9 cellular contexts compared by ENCODE assay signal in the genomic region with DNA sequence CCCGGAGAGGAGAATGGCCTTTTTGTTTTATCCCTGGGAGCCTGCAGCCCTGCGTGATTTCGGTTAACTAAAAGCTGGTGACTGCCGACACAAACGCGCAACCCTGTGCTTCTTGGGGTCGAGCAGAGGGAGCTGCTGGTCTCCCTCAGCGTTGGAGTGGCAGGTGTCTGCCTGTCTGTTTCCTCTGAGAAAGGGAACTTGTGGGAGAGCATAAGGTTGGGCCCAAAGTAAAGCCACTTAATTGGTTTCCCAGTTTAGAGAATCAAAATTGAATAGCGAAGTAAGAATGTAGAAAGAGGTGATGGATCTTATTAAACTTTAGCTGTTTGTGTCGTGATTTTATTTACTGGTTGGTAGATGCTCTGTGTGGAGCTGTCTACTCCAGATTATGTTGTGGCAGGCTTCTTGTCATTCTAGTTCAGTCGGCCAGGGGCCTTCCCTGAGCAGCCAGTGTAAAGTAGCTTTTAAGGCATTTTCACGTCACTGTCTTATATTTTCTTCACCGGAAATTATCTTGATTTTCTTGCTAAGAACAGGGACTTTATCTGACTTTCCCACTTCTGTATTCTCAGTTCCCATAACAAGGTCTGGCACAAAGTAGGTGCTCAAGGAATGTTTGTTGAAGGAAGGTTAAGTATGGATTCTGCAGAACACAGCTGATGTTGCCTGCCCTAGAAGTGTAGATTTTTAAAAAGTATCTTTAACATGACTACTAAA. TPM values are rescaled to one million over a fixed set of nuclear protein-coding genes. Genes with fewer than 3 reads are reported as not detected.
A peak's percentile ranks its signal among the peaks of the same experiment; 100 is the strongest.
DNase-seq lines count a peak whose midpoint lies in the region; ATAC-seq and TF ChIP-seq lines count a peak whose summit lies in the region.
"Had no signal": no experiment of that assay in that cellular context is flagged by ENCODE, and none has a peak within 500 bp of the region (broad histone marks: within the 10 kb centered on the region; RNA-seq: fewer than 3 reads in every experiment).

No MANE protein-coding gene starts in this region.

- peak overlapping the region; percentile 82 for H4K91ac ChIP-seq in trophoblast cell (ENCODE audit: low read depth, low read length)

- H3K27me3 Mint-ChIP-seq in T-cell = no peaks in the 10 kb centered on the region

- peaks cover 8% of the 10 kb centered on the region for H3K79me1 ChIP-seq in trophoblast cell (ENCODE audit: low read length)

- peak overlapping the region; percentile 21 for H3K18ac ChIP-seq in trophoblast cell (ENCODE audit: low read length)

- peak overlapping the region; percentile 90 to 93 (median 91) for H3K4me3 Mint-ChIP-seq in T-cell

- no peaks in the 10 kb centered on the region for H3K9me3 ChIP-seq in trophoblast cell (ENCODE audit: insufficient read depth, low read depth, low read length)

- H4K8ac ChIP-seq in trophoblast cell (ENCODE audit: low read depth, low read length) = peak overlapping the region; percentile 98

- peak overlapping the region; percentile 52 for H2AK5ac ChIP-seq in trophoblast cell (ENCODE audit: low read length)

- H3K4me2 ChIP-seq in trophoblast cell (ENCODE audit: low read length) = peak overlapping the region; percentile 97

- peaks cover 13 to 24% of the 10 kb centered on the region in 2 experiments for H3K36me3 ChIP-seq in trophoblast cell (ENCODE audit: control insufficient read depth in 1 of 2, insufficient read depth in 2 of 2, low read length in 2 of 2)

- H3K27ac Mint-ChIP-seq in T-cell = peak overlapping the region; percentile 92 to 97

- peak overlapping the region; percentile 97 for H3K4ac ChIP-seq in trophoblast cell (ENCODE audit: low read depth, low read length)

- H3K4me1 Mint-ChIP-seq in T-cell = peaks cover 21 to 44% (median 37%) of the 10 kb centered on the region in 3 donors

- peaks cover 5% of the 10 kb centered on the region for H3K79me2 ChIP-seq in trophoblast cell (ENCODE audit: control insufficient read depth, insufficient read depth, low read length, poor library complexity)

- peaks cover 0 to 7% of the 10 kb centered on the region in 2 experiments for H3K4me1 ChIP-seq in trophoblast cell (ENCODE audit: control insufficient read depth in 1 of 2, insufficient read depth in 2 of 2, low read length in 2 of 2)

- peak overlapping the region; percentile 77 for H3K4me3 ChIP-seq in fibroblast of mammary gland (ENCODE audit: control insufficient read depth, low read depth, low read length)
- H3K4me3 ChIP-seq in trophoblast cell (ENCODE audit: low read depth, low read length) = peak overlapping the region; percentile 99

- H3K14ac ChIP-seq in trophoblast cell (ENCODE audit: low read length) = peak overlapping the region; percentile 92

- H3K27me3 ChIP-seq in trophoblast cell (ENCODE audit: insufficient read depth, low read length) = no peaks in the 10 kb centered on the region

- H2AFZ ChIP-seq in trophoblast cell (ENCODE audit: insufficient read depth, low read length, poor library complexity) = peak overlapping the region; percentile 95

- H3K27ac ChIP-seq in trophoblast cell (ENCODE audit: low read depth, low read length) = no peak overlapping the region

- CTCF ChIA-PET in T-cell (lab: Charles Lee) = interaction anchor here (0.6 to 2.0 kb wide), 9 partner anchors 171 to 1699 kb away, joined by 3 to 17 read pairs (median 5); partner anchors contain the start of genes ADAT2 (in 1 of the 2) and PEX3 (in 1 of the 2)

- ATAC-seq in HG02885 (IDR thresholded peaks at IDR 0.05; ENCODE audit: poor library complexity, unreplicated experiment) (peak; percentile 8), T-cell (replicated peaks in 1 of 4) (peak in 2 of 4 experiments; percentile 1 to 19)

- DNase-seq in SIG-M5 treated with dmso at 0.1 percent for 504 hours (lab: John Stamatoyannopoulos, UW; ENCODE audit: unreplicated experiment) (peak; percentile 18), SIG-M5 (lab: John Stamatoyannopoulos, UW) (no peak), T-cell (peak in 8 of 34 experiments; percentile 1 to 28 (median 5)), fibroblast of mammary gland (ENCODE audit: low read depth) (peak; percentile 23), trophoblast cell (no peak), hypothalamus (lab: John Stamatoyannopoulos, UW) (no peak), foreskin melanocyte (no peak)

- H3K36me3 Mint-ChIP-seq in T-cell = peaks cover 30% of the 10 kb centered on the region

- POLR2A ChIA-PET in T-cell (lab: Charles Lee) = interaction anchor here in 1 of 2 donors (0.6 to 1.5 kb wide), 2 partner anchors 8 to 394 kb away, joined by 3 to 4 read pairs; partner anchors contain the start of genes ADAT2 and PEX3

- peak overlapping the region; percentile 67 for H2BK120ac ChIP-seq in trophoblast cell (ENCODE audit: insufficient read depth, low read length, poor library complexity)

- no CpG with 5 or more reads among the region's 13 CpGs for WGBS in trophoblast cell (ENCODE audit: extremely low coverage, insufficient coverage, insufficient read length)

- H4K12ac ChIP-seq in trophoblast cell (ENCODE audit: low read depth, low read length) = peak overlapping the region; percentile 83

- no peak overlapping the region for H3K23ac ChIP-seq in trophoblast cell (ENCODE audit: low read length)

- TF ChIP-seq CTCF in fibroblast of mammary gland (conservative IDR thresholded peaks at IDR 0.05; ENCODE audit: control insufficient read depth, insufficient read depth, low read depth, low read length) = no peak

- no peak overlapping the region for H2BK5ac ChIP-seq in trophoblast cell (ENCODE audit: low read depth, low read length, poor library complexity)

- peak overlapping the region; percentile 99 for H3K9ac ChIP-seq in trophoblast cell (ENCODE audit: low read length)

- H2BK12ac ChIP-seq in trophoblast cell (ENCODE audit: low read length) = no peak overlapping the region

- H3K9me3 Mint-ChIP-seq in T-cell = no peaks in the 10 kb centered on the region

RNA-seq across cellular contexts. Expression of gene LTV1, which starts 0.7 kb away (rescaled TPM):
- total RNA-seq in T-cell = 10 to 100 TPM; 16.6 to 22.1 (median 20.3) TPM
- 25.8 and 26.1 TPM in 2 replicates for polyA plus RNA-seq in trophoblast cell (2013)

RNA-seq across cellular contexts. Expression of gene ZC2HC1B, which starts 20.4 kb away (rescaled TPM):
- not detected for total RNA-seq in T-cell
- polyA plus RNA-seq in trophoblast cell (2013) = not detected in 2 replicates
- total RNA-seq: pulmonary artery endothelial cell had no signal

Comparison
In these comparisons a context has a peak if more than half of its experiments do, and no peak if none do; other contexts are left out.
1. DNase-seq: peak in SIG-M5 treated with dmso at 0.1 percent for 504 hours (single experiment) and fibroblast of mammary gland (single experiment); none in SIG-M5 (single experiment), trophoblast cell (0 of 2), hypothalamus (0 of 51) and foreskin melanocyte (single experiment).